In genomic region chr1:29518183-29518835, GRCh38 we compare ENCODE assay signal across 1 cellular context.
TF ChIP-seq lines count a peak whose summit lies in the region.

No MANE protein-coding gene starts in this region.

TF ChIP-seq in WTC11, 78 proteins besides CTCF, POLR2A, EP300 and RAD21 (continued from another document):
- TF ChIP-seq ZNF281 (CRISPR knock-in tag; IDR thresholded peaks at IDR 0.05), result no peak
- no peak for TF ChIP-seq CREB1 (CRISPR knock-in tag; IDR thresholded peaks at IDR 0.05)
- TF ChIP-seq E2F1 (CRISPR knock-in tag; IDR thresholded peaks at IDR 0.05), result no peak
- TF ChIP-seq SMAD4 (CRISPR knock-in tag; IDR thresholded peaks at IDR 0.05), result no peak
- no peak for TF ChIP-seq ZNF416 (CRISPR knock-in tag; IDR thresholded peaks at IDR 0.05)
- TF ChIP-seq ZNF396 (CRISPR knock-in tag; IDR thresholded peaks at IDR 0.05; ENCODE audit: borderline replicate concordance), result no peak
